1 cellular context compared by ENCODE assay signal in the genomic region with DNA sequence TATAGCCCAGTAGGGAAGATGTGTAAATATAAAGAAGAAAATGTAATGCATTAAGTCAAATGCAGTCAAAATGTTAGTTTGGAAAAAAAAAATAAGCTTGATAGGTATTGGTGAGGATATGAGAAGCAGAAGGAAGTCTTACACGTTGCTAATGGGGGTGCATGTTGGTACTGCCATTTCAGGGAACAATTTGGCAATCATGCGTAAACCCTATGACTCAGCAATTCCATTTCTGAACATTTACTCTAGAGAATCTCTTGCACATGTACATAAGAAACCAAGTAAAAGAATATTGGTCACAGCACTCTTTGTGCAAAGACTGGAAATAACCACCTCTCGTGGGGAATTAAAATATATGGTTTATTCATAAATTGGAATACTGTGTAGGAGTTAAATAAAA.
TF ChIP-seq lines count a peak whose summit lies in the region.

No MANE protein-coding gene starts in this region.

TF ChIP-seq in K562, 482 proteins besides CTCF, POLR2A, EP300 and RAD21 (continued from another document and continues in another):
- TF ChIP-seq, protein P1, sequence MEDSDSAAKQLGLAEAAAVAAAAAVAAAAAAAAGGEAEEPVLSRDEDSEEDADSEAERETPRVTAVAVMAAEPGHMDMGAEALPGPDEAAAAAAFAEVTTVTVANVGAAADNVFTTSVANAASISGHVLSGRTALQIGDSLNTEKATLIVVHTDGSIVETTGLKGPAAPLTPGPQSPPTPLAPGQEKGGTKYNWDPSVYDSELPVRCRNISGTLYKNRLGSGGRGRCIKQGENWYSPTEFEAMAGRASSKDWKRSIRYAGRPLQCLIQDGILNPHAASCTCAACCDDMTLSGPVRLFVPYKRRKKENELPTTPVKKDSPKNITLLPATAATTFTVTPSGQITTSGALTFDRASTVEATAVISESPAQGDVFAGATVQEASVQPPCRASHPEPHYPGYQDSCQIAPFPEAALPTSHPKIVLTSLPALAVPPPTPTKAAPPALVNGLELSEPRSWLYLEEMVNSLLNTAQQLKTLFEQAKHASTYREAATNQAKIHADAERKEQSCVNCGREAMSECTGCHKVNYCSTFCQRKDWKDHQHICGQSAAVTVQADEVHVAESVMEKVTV (CRISPR knock-in tag; IDR thresholded peaks at IDR 0.05) = no peak
- no peak for TF ChIP-seq HMBOX1 (IDR thresholded peaks at IDR 0.05)
- TF ChIP-seq MAFK (IDR thresholded peaks at IDR 0.05; ENCODE audit: low read length) = peak; percentile 90
- no peak for TF ChIP-seq NFIC (IDR thresholded peaks at IDR 0.05)
- no peak for TF ChIP-seq HDAC2 (IDR thresholded peaks at IDR 0.05)
- no peak for TF ChIP-seq RNF219 (CRISPR knock-in tag; IDR thresholded peaks at IDR 0.05)
- TF ChIP-seq SMARCA5 (IDR thresholded peaks at IDR 0.05) = no peak
- TF ChIP-seq SMAD3 (CRISPR knock-in tag; conservative IDR thresholded peaks at IDR 0.05) = peak; percentile 40; the same call in 1 of the 2 replicates
- TF ChIP-seq PTBP1 (IDR thresholded peaks at IDR 0.05; ENCODE audit: low read depth, low read length) = no peak
- TF ChIP-seq, protein P2, sequence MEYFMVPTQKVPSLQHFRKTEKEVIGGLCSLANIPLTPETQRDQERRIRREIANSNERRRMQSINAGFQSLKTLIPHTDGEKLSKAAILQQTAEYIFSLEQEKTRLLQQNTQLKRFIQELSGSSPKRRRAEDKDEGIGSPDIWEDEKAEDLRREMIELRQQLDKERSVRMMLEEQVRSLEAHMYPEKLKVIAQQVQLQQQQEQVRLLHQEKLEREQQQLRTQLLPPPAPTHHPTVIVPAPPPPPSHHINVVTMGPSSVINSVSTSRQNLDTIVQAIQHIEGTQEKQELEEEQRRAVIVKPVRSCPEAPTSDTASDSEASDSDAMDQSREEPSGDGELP (CRISPR knock-in tag; IDR thresholded peaks at IDR 0.05; ENCODE audit: borderline replicate concordance) = no peak
- peak; percentile 86; the same call in 1 of the 2 replicates for TF ChIP-seq BACH1 (tag; IDR thresholded peaks at IDR 0.05)
- no peak for TF ChIP-seq ESRRB (CRISPR knock-in tag; IDR thresholded peaks at IDR 0.05; ENCODE audit: borderline replicate concordance)
- TF ChIP-seq JUND (IDR thresholded peaks at IDR 0.05; ENCODE audit: borderline replicate concordance, low read depth, low read length) = peak; percentile 32; the same call in 1 of the 2 replicates
- TF ChIP-seq JUND (tag; IDR thresholded peaks at IDR 0.05; ENCODE audit: borderline replicate concordance, low read depth, low read length) = no peak
- TF ChIP-seq ZBTB26 (CRISPR knock-in tag; IDR thresholded peaks at IDR 0.05) = no peak
- TF ChIP-seq NFRKB (IDR thresholded peaks at IDR 0.05; ENCODE audit: low read depth) = 0 out of 2 replicates have a peak, but pooled peaks have one; percentile 24
- no peak for TF ChIP-seq STAT5B (CRISPR knock-in tag; IDR thresholded peaks at IDR 0.05)
- TF ChIP-seq NFXL1 (CRISPR knock-in tag; IDR thresholded peaks at IDR 0.05) = 0 out of 2 replicates have a peak, but pooled peaks have one; percentile 2
- TF ChIP-seq NFE2L1 (tag; IDR thresholded peaks at IDR 0.05; ENCODE audit: borderline replicate concordance, low read depth) = peak; percentile 82; the same call in 1 of the 2 replicates
- TF ChIP-seq TSC22D4 (tag; IDR thresholded peaks at IDR 0.05) = no peak
- TF ChIP-seq CBFB (CRISPR knock-in tag; IDR thresholded peaks at IDR 0.05) = no peak
- TF ChIP-seq, protein P3, sequence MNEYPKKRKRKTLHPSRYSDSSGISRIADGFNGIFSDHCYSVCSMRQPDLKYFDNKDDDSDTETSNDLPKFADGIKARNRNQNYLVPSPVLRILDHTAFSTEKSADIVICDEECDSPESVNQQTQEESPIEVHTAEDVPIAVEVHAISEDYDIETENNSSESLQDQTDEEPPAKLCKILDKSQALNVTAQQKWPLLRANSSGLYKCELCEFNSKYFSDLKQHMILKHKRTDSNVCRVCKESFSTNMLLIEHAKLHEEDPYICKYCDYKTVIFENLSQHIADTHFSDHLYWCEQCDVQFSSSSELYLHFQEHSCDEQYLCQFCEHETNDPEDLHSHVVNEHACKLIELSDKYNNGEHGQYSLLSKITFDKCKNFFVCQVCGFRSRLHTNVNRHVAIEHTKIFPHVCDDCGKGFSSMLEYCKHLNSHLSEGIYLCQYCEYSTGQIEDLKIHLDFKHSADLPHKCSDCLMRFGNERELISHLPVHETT (CRISPR knock-in tag; conservative IDR thresholded peaks at IDR 0.05 in 1 of 2, IDR thresholded peaks at IDR 0.05 in 1 of 2) = peak in 1 of 2 experiments; percentile 39; a peak in 1 of 4 replicates
- TF ChIP-seq HLTF (IDR thresholded peaks at IDR 0.05) = no peak
- no peak for TF ChIP-seq ELK1 (CRISPR knock-in tag; IDR thresholded peaks at IDR 0.05)
- TF ChIP-seq ZNF407 (IDR thresholded peaks at IDR 0.05; ENCODE audit: low read depth) = no peak
- TF ChIP-seq, protein P4, sequence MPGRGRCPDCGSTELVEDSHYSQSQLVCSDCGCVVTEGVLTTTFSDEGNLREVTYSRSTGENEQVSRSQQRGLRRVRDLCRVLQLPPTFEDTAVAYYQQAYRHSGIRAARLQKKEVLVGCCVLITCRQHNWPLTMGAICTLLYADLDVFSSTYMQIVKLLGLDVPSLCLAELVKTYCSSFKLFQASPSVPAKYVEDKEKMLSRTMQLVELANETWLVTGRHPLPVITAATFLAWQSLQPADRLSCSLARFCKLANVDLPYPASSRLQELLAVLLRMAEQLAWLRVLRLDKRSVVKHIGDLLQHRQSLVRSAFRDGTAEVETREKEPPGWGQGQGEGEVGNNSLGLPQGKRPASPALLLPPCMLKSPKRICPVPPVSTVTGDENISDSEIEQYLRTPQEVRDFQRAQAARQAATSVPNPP (IDR thresholded peaks at IDR 0.05; ENCODE audit: borderline replicate concordance, insufficient read depth, insufficient read length) = no peak
- TF ChIP-seq SPI1 (IDR thresholded peaks at IDR 0.05; ENCODE audit: borderline replicate concordance, low read depth, low read length) = no peak
- peak; percentile 97 for TF ChIP-seq NFE2 (IDR thresholded peaks at IDR 0.05; ENCODE audit: low read depth)
- no peak for TF ChIP-seq ZNF175 (CRISPR knock-in tag; IDR thresholded peaks at IDR 0.05; ENCODE audit: low read depth)
- TF ChIP-seq ZNF146 (CRISPR knock-in tag; IDR thresholded peaks at IDR 0.05; ENCODE audit: unreplicated experiment) = no peak
- peak; percentile 90 for TF ChIP-seq C11orf30 (IDR thresholded peaks at IDR 0.05; ENCODE audit: low read depth)
- no peak for TF ChIP-seq FOXP4 (CRISPR knock-in tag; IDR thresholded peaks at IDR 0.05; ENCODE audit: borderline replicate concordance)
